In the genomic region with DNA sequence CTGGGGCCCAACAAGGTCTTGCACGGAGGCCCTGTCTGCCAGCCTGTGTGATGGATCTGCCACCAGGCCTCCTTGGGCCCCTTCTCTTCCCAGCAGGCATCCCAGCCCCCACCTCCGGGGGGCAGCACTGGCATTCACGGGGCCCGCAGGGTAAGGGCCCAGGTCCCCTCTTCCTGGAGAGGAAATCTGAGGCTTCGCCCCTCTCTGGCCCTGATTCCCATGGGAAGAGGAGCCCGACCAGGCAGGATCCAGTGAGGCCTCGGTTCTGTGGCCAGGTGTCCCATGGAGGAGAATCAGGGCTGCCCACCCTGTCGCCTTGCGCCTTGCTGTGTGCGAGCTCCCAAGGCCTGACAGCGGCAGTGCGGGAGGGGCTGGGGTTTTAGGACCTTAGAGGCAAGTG, we compare ENCODE assay signal across 3 cellular contexts.
TF ChIP-seq lines count a peak whose summit lies in the region.

No MANE protein-coding gene starts in this region.

TF ChIP-seq in SK-N-SH, 30 proteins besides CTCF, POLR2A, EP300 and RAD21 (continued from another document):
- TF ChIP-seq FOXM1 (IDR thresholded peaks at IDR 0.05; ENCODE audit: low read depth): no peak
- TF ChIP-seq YY1 (IDR thresholded peaks at IDR 0.05; ENCODE audit: low read depth): no peak

TF ChIP-seq in SK-N-SH treated with all-trans-retinoic acid at 6 μM for 48 hours, 23 proteins besides CTCF, POLR2A, EP300 and RAD21 (continued from another document):
- no peak for TF ChIP-seq PPARA (CRISPR knock-in tag; IDR thresholded peaks at IDR 0.05; ENCODE audit: borderline replicate concordance)
- no peak for TF ChIP-seq ZNF565 (CRISPR knock-in tag; conservative IDR thresholded peaks at IDR 0.05; ENCODE audit: low read depth)
- TF ChIP-seq, protein P1, sequence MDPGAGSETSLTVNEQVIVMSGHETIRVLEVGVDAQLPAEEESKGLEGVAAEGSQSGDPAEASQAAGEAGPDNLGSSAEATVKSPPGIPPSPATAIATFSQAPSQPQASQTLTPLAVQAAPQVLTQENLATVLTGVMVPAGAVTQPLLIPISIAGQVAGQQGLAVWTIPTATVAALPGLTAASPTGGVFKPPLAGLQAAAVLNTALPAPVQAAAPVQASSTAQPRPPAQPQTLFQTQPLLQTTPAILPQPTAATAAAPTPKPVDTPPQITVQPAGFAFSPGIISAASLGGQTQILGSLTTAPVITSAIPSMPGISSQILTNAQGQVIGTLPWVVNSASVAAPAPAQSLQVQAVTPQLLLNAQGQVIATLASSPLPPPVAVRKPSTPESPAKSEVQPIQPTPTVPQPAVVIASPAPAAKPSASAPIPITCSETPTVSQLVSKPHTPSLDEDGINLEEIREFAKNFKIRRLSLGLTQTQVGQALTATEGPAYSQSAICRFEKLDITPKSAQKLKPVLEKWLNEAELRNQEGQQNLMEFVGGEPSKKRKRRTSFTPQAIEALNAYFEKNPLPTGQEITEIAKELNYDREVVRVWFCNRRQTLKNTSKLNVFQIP (CRISPR knock-in tag; IDR thresholded peaks at IDR 0.05; ENCODE audit: borderline replicate concordance, low read depth): no peak
- no peak for TF ChIP-seq ZNF70 (CRISPR knock-in tag; IDR thresholded peaks at IDR 0.05)
- TF ChIP-seq ARNTL (CRISPR knock-in tag; IDR thresholded peaks at IDR 0.05; ENCODE audit: borderline replicate concordance, low read depth): no peak
- no peak for TF ChIP-seq TCF4 (CRISPR knock-in tag; IDR thresholded peaks at IDR 0.05; ENCODE audit: borderline replicate concordance)
- no peak for TF ChIP-seq PATZ1 (CRISPR knock-in tag; IDR thresholded peaks at IDR 0.05; ENCODE audit: borderline replicate concordance)
- no peak for TF ChIP-seq CSRNP3 (CRISPR knock-in tag; IDR thresholded peaks at IDR 0.05)

TF ChIP-seq in endothelial cell of umbilical vein, 7 proteins besides CTCF, POLR2A, EP300 and RAD21 (continued from another document):
- TF ChIP-seq MAX (IDR thresholded peaks at IDR 0.05; ENCODE audit: insufficient read depth, insufficient read length): no peak
- no peak for TF ChIP-seq FOS (IDR thresholded peaks at IDR 0.05; ENCODE audit: borderline replicate concordance, insufficient read depth, low read length)
- no peak for TF ChIP-seq MYC (IDR thresholded peaks at IDR 0.05; ENCODE audit: low read depth, low read length)
